Comparison of ENCODE assay signal across 31 cellular contexts in genomic region chr15:54820098-54820497, GRCh38.
"Had no signal": no experiment of that assay in that cellular context is flagged by ENCODE, and none has a peak within 500 bp of the region (broad histone marks: within the 10 kb centered on the region; RNA-seq: fewer than 3 reads in every experiment).

No MANE protein-coding gene starts in this region.

- H3K9me3 Mint-ChIP-seq: activated T-cell treated with anti-CD3 and anti-CD28 coated beads, Interleukin-2, amount 50 U/mL, for 24 hours had no signal

- FAIRE-seq: astrocyte, bronchial epithelial cell, frontal cortex had no signal

- H3K27ac Mint-ChIP-seq: activated CD4-positive, alpha-beta memory T cell treated with anti-CD3 and anti-CD28 coated beads, Interleukin-2, amount 10 ng/mL, durations not matched to agents 7 days and 5 days; activated CD4-positive, alpha-beta T cell treated with anti-CD3 and anti-CD28 coated beads, Interleukin-2, amount 10 ng/mL, durations not matched to agents 7 days and 5 days; activated naive CD4-positive, alpha-beta T cell treated with anti-CD3 and anti-CD28 coated beads, Interleukin-2, amount 10 ng/mL, durations not matched to agents 7 days and 5 days; activated naive CD8-positive, alpha-beta T cell; activated T-cell treated with anti-CD3 and anti-CD28 coated beads, Interleukin-2, amount 50 U/mL, for 24 hours; activated T-cell treated with anti-CD3 and anti-CD28 coated beads, Interleukin-2, amount 50 U/mL, for 72 hours; endodermal cell; T-helper 17 cell; T-helper 2 cell treated with Interferon-gamma antibody and Interleukin-4, amounts not matched to agents 5 μg/mL and 100 μg/mL, for 36 hours had no signal

- ATAC-seq: activated T-cell treated with anti-CD3 and anti-CD28 coated beads, Interleukin-2, amount 50 U/mL, for 72 hours; esophagus mucosa; T-helper 17 cell had no signal

- DNase-seq: activated CD4-positive, alpha-beta memory T cell treated with anti-CD3 and anti-CD28 coated beads, Interleukin-2, amount 10 ng/mL, durations not matched to agents 7 days and 5 days; activated CD4-positive, alpha-beta T cell treated with anti-CD3 and anti-CD28 coated beads for 1 hour; activated CD4-positive, alpha-beta T cell treated with anti-CD3 and anti-CD28 coated beads for 4 hours; activated CD4-positive, alpha-beta T cell treated with anti-CD3 and anti-CD28 coated beads, Interleukin-2, amount 10 ng/mL, durations not matched to agents 7 days and 5 days; activated CD4-positive, alpha-beta T cell treated with anti-CD3 and anti-CD28 coated beads, Interleukin-2, amount 50 U/mL, for 4 hours; activated CD4-positive, CD25-positive, alpha-beta regulatory T cell; activated CD8-positive, alpha-beta memory T cell treated with anti-CD3 and anti-CD28 coated beads, Interleukin-2, amount 50 U/mL, for 48 hours; activated gamma-delta T cell; activated naive CD4-positive, alpha-beta T cell; activated naive CD4-positive, alpha-beta T cell treated with anti-CD3 and anti-CD28 coated beads, Interleukin-2, amount 10 ng/mL, durations not matched to agents 7 days and 5 days; activated T-cell treated with anti-CD3 and anti-CD28 coated beads for 4 hours; activated T-cell treated with anti-CD3 and anti-CD28 coated beads, Interleukin-2, amount 50 U/mL, for 24 hours; activated T-cell treated with anti-CD3 and anti-CD28 coated beads, Interleukin-2, amount 50 U/mL, for 72 hours; amniotic stem cell; brain microvascular endothelial cell; effector memory CD4-positive, alpha-beta T cell; endodermal cell; foreskin fibroblast; glutamatergic neuron; T-helper 1 cell; T-helper 17 cell; T1000 had no signal

- H3K27me3 Mint-ChIP-seq: activated CD4-positive, alpha-beta memory T cell treated with anti-CD3 and anti-CD28 coated beads, Interleukin-2, amount 10 ng/mL, durations not matched to agents 7 days and 5 days; activated CD4-positive, alpha-beta T cell treated with anti-CD3 and anti-CD28 coated beads, Interleukin-2, amount 10 ng/mL, durations not matched to agents 7 days and 5 days; activated naive CD4-positive, alpha-beta T cell treated with anti-CD3 and anti-CD28 coated beads, Interleukin-2, amount 10 ng/mL, durations not matched to agents 7 days and 5 days; activated naive CD8-positive, alpha-beta T cell; activated T-cell treated with anti-CD3 and anti-CD28 coated beads, Interleukin-2, amount 50 U/mL, for 24 hours; central memory CD8-positive, alpha-beta T cell; T-helper 17 cell had no signal

- H3K4me1 ChIP-seq: heart left ventricle had no signal

- H3K27ac ChIP-seq: brain microvascular endothelial cell had no signal

- H3K4me1 Mint-ChIP-seq: activated CD4-positive, alpha-beta memory T cell treated with anti-CD3 and anti-CD28 coated beads, Interleukin-2, amount 10 ng/mL, durations not matched to agents 7 days and 5 days; activated CD4-positive, alpha-beta T cell treated with anti-CD3 and anti-CD28 coated beads, Interleukin-2, amount 10 ng/mL, durations not matched to agents 7 days and 5 days; activated naive CD4-positive, alpha-beta T cell treated with anti-CD3 and anti-CD28 coated beads, Interleukin-2, amount 10 ng/mL, durations not matched to agents 7 days and 5 days; central memory CD8-positive, alpha-beta T cell; endodermal cell; T-helper 17 cell had no signal

- H3K4me3 ChIP-seq: dorsolateral prefrontal cortex, heart left ventricle had no signal

- H3K36me3 ChIP-seq: brain microvascular endothelial cell, heart left ventricle had no signal

- H3K36me3 Mint-ChIP-seq: activated naive CD4-positive, alpha-beta T cell treated with anti-CD3 and anti-CD28 coated beads, Interleukin-2, amount 10 ng/mL, durations not matched to agents 7 days and 5 days; activated naive CD8-positive, alpha-beta T cell had no signal

- H3K27me3 ChIP-seq: brain microvascular endothelial cell, dorsolateral prefrontal cortex, heart left ventricle had no signal

- H3K4me3 Mint-ChIP-seq: activated CD4-positive, alpha-beta memory T cell treated with anti-CD3 and anti-CD28 coated beads, Interleukin-2, amount 10 ng/mL, durations not matched to agents 7 days and 5 days; activated CD4-positive, alpha-beta T cell treated with anti-CD3 and anti-CD28 coated beads, Interleukin-2, amount 10 ng/mL, durations not matched to agents 7 days and 5 days; activated naive CD4-positive, alpha-beta T cell treated with anti-CD3 and anti-CD28 coated beads, Interleukin-2, amount 10 ng/mL, durations not matched to agents 7 days and 5 days; activated naive CD8-positive, alpha-beta T cell; activated T-cell treated with anti-CD3 and anti-CD28 coated beads, Interleukin-2, amount 50 U/mL, for 24 hours; activated T-cell treated with anti-CD3 and anti-CD28 coated beads, Interleukin-2, amount 50 U/mL, for 72 hours; central memory CD8-positive, alpha-beta T cell; endodermal cell; T-helper 17 cell; T-helper 2 cell treated with Interferon-gamma antibody and Interleukin-4, amounts not matched to agents 5 μg/mL and 100 μg/mL, for 36 hours had no signal
